ENCODE assay signal across 17 cellular contexts in the genomic region with DNA sequence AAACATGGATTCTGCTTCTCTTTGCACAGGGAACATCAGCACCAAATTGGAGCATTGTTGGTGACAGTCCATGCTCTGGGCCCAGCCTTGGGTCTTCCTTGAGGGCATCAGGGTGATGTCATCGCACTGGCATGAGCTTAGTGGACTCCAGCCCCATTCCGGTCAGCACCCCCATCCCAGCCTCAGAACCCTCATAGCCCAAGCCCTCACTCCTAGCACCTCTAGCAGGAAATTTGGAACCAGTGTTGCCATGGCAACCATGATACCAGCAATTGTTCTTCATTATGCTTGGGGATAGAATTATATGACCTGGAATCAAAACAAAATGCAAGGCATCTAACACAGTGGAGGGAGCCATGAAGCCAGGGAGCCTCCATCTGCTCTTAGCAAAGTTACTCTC.
DNase-seq lines count a peak whose midpoint lies in the region; ATAC-seq and TF ChIP-seq lines count a peak whose summit lies in the region.
"Had no signal": no experiment of that assay in that cellular context is flagged by ENCODE, and none has a peak within 500 bp of the region (broad histone marks: within the 10 kb centered on the region; RNA-seq: fewer than 3 reads in every experiment).

No MANE protein-coding gene starts in this region.

- no peak for TF ChIP-seq CTCF in glutamatergic neuron (IDR thresholded peaks at IDR 0.05; ENCODE audit: partially characterized antibody, unreplicated experiment)

- H3K9me3 Mint-ChIP-seq in glutamatergic neuron (ENCODE audit: unreplicated experiment) = peaks cover 5% of the 10 kb centered on the region
- H3K9me3 Mint-ChIP-seq: CD8-positive, alpha-beta T cell had no signal

- no peak overlapping the region for H3K27ac Mint-ChIP-seq in glutamatergic neuron (ENCODE audit: unreplicated experiment)
- H3K27ac Mint-ChIP-seq: CD8-positive, alpha-beta T cell had no signal

- H3K27me3 Mint-ChIP-seq in glutamatergic neuron (ENCODE audit: unreplicated experiment) = peaks cover 8% of the 10 kb centered on the region

- H3K36me3 Mint-ChIP-seq in glutamatergic neuron (ENCODE audit: unreplicated experiment) = no peaks in the 10 kb centered on the region
- H3K36me3 Mint-ChIP-seq: CD8-positive, alpha-beta T cell had no signal

- no peak overlapping the region for H3K4me3 Mint-ChIP-seq in glutamatergic neuron (ENCODE audit: unreplicated experiment)
- H3K4me3 Mint-ChIP-seq: CD8-positive, alpha-beta T cell had no signal

- ATAC-seq in GM19324 (IDR thresholded peaks at IDR 0.05; ENCODE audit: low FRiP score, unreplicated experiment) (no peak), HG03175 (IDR thresholded peaks at IDR 0.05; ENCODE audit: unreplicated experiment) (no peak)
- ATAC-seq: CD8-positive, alpha-beta T cell; SK-N-SH treated with all-trans-retinoic acid at 6 μM for 48 hours had no signal

- DNase-seq in COR-L47 (lab: John Stamatoyannopoulos, UW) (peak; percentile 52), EH (ENCODE audit: low read depth) (peak; percentile 25), RPMI7951 (ENCODE audit: low read depth) (peak; percentile 44), glutamatergic neuron (peak; percentile 7), NCI-H2107 treated with DMSO at 0.1 percent for 48 hours (lab: John Stamatoyannopoulos, UW; ENCODE audit: unreplicated experiment) (no peak)
- DNase-seq: BE2C; CD8-positive, alpha-beta T cell; GDM1; MM.1S; NCI-H1105; NCI-H187 treated with DMSO at 0.1 percent for 48 hours; NCI-H446; Peyer's patch; SHP77 had no signal

- H3K4me1 Mint-ChIP-seq in glutamatergic neuron (ENCODE audit: low read depth, unreplicated experiment) = peaks cover 19% of the 10 kb centered on the region
